2 cellular contexts compared by ENCODE assay signal in genomic region chr10:71819479-71819878, GRCh38.
TF ChIP-seq lines count a peak whose summit lies in the region.

No MANE protein-coding gene starts in this region.

TF ChIP-seq in IMR-90, 13 proteins besides CTCF, POLR2A, EP300 and RAD21:
- TF ChIP-seq RCOR1 (IDR thresholded peaks at IDR 0.05; ENCODE audit: insufficient replicate concordance, low read length), result no peak
- no peak for TF ChIP-seq BHLHE40 (IDR thresholded peaks at IDR 0.05; ENCODE audit: low read depth, low read length)
- no peak for TF ChIP-seq NFE2L2 (IDR thresholded peaks at IDR 0.05; ENCODE audit: low read depth, low read length)
- TF ChIP-seq MAFK (IDR thresholded peaks at IDR 0.05; ENCODE audit: low read depth, low read length), result no peak
- TF ChIP-seq RFX5 (IDR thresholded peaks at IDR 0.05; ENCODE audit: low read depth, low read length), result no peak
- TF ChIP-seq CEBPB (IDR thresholded peaks at IDR 0.05; ENCODE audit: low read depth, low read length), result no peak

TF ChIP-seq in endothelial cell of umbilical vein, 7 proteins besides CTCF, POLR2A, EP300 and RAD21:
- TF ChIP-seq MAX (IDR thresholded peaks at IDR 0.05; ENCODE audit: insufficient read depth, insufficient read length) (no peak), JUN (IDR thresholded peaks at IDR 0.05; ENCODE audit: borderline replicate concordance, insufficient read depth, insufficient read length, low read depth) (no peak), FOS (IDR thresholded peaks at IDR 0.05; ENCODE audit: borderline replicate concordance, insufficient read depth, low read length) (no peak)
